ENCODE assay signal across 12 cellular contexts in the genomic region with DNA sequence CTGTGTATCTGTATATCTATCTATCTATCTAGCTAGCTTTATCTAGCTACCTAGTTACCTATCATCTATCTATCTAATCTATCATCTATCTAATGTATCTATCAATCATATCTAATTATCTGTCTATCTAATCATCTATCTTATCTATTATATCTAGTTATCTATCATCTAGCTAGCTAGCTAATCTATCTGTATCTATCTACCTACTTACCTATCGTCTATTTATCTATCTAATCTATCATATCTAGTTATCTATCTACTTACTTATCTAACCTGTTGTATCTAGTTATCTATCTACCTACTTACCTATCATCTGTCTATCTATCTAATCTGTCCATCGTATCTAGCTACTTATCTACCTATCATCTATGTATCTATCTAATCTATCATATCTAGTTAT. TPM values are rescaled to one million over a fixed set of nuclear protein-coding genes. Genes with fewer than 3 reads are reported as not detected.
"Had no signal": no experiment of that assay in that cellular context is flagged by ENCODE, and none has a peak within 500 bp of the region (broad histone marks: within the 10 kb centered on the region; RNA-seq: fewer than 3 reads in every experiment).

No MANE protein-coding gene starts in this region.

- H2AFZ ChIP-seq: GM23248, GM23338 had no signal

- H3K9me3 Mint-ChIP-seq: GM23338, HFFc6 had no signal

- FAIRE-seq: H1, H54 had no signal

- H3K4me2 ChIP-seq: GM23338 had no signal

- H3K4me3 Mint-ChIP-seq: GM23338, H9, HFFc6 had no signal

- H3K27ac ChIP-seq: GM23248 had no signal

- H3K9me3 ChIP-seq: HAP-1 had no signal

- H3K9ac ChIP-seq: GM23248 had no signal

- DNase-seq: GM23248, GOT3, H7, H9, HCEC 1CT, HFFc6 had no signal

- ATAC-seq: GM23338, HCT116 had no signal

- H3K4me3 ChIP-seq: GM23248, GM23338, HAP-1 had no signal

- H3K36me3 ChIP-seq: HAP-1 had no signal

- H3K27ac Mint-ChIP-seq: GM23338, H9, HFFc6 had no signal

- H3K4me1 ChIP-seq: HAP-1 had no signal

RNA-seq across cellular contexts. Expression of a gene that starts 17.9 kb away (rescaled TPM):
- total RNA-seq: GM23248, GM23338, H4, H7, H9 had no signal
- polyA plus RNA-seq: GM23248, GM23338 had no signal

RNA-seq across cellular contexts. Expression of a gene that starts 35.4 kb away (rescaled TPM):
- total RNA-seq: GM23248, GM23338, H1, H4, H7, H9, HFFc6 had no signal
- polyA plus RNA-seq: GM23248, GM23338, H1 had no signal

RNA-seq across cellular contexts. Expression of a gene that starts 54.3 kb away (rescaled TPM):
- total RNA-seq: GM23248, HFFc6 had no signal
- polyA plus RNA-seq: GM23248 had no signal
